Comparison of ENCODE assay signal across 11 cellular contexts in genomic region chr4:113469023-113469390, GRCh38.
DNase-seq lines count a peak whose midpoint lies in the region; ATAC-seq, FAIRE-seq and TF ChIP-seq lines count a peak whose summit lies in the region.
"Had no signal": no experiment of that assay in that cellular context is flagged by ENCODE, and none has a peak within 500 bp of the region (broad histone marks: within the 10 kb centered on the region; RNA-seq: fewer than 3 reads in every experiment).

No MANE protein-coding gene starts in this region.

- H3K36me3 Mint-ChIP-seq in CD4-positive, CD25-positive, alpha-beta regulatory T cell = peaks cover 28% of the 10 kb centered on the region

- H3K4me1 Mint-ChIP-seq in CD4-positive, CD25-positive, alpha-beta regulatory T cell = peaks cover 3 to 43% (median 18%) of the 10 kb centered on the region in 4 donors

- no peaks in the 10 kb centered on the region for H3K9me3 ChIP-seq in CD4-positive, CD25-positive, alpha-beta regulatory T cell (ENCODE audit: control insufficient read depth in 2 of 2, low read length in 2 of 2)
- H3K9me3 ChIP-seq in SJSA1 (replicated peaks) (no peaks in the 10 kb centered on the region), psoas muscle (no peaks in the 10 kb centered on the region)

- no peaks in the 10 kb centered on the region for H3K27me3 ChIP-seq in CD4-positive, CD25-positive, alpha-beta regulatory T cell (ENCODE audit: control insufficient read depth, insufficient read depth, low read length)
- no peaks in the 10 kb centered on the region for H3K27me3 ChIP-seq in SJSA1 (replicated peaks)
- no peaks in the 10 kb centered on the region for H3K27me3 ChIP-seq in psoas muscle (ENCODE audit: insufficient read depth in 3 of 3, low read length in 2 of 3)

- 96 to 100% (median 97%) methylated on average over 1 of the region's 1 CpG for WGBS in psoas muscle, 3 donors

- peak overlapping the region in 2 of 3 donors; percentile 6 to 19 for H3K27ac Mint-ChIP-seq in CD4-positive, CD25-positive, alpha-beta regulatory T cell

- no peak for TF ChIP-seq CTCF in fibroblast of mammary gland (conservative IDR thresholded peaks at IDR 0.05; ENCODE audit: control insufficient read depth, insufficient read depth, low read depth, low read length)
- TF ChIP-seq CTCF in psoas muscle (IDR thresholded peaks at IDR 0.05) = no peak

- H3K4me3 ChIP-seq in CD4-positive, CD25-positive, alpha-beta regulatory T cell (ENCODE audit: low read depth, low read length) = no peak overlapping the region
- H3K4me3 ChIP-seq in SJSA1 (no peak overlapping the region), fibroblast of mammary gland (ENCODE audit: control insufficient read depth, low read depth, low read length) (no peak overlapping the region), psoas muscle (no peak overlapping the region)

- peaks cover 0 to 8% (median 0%) of the 10 kb centered on the region in 7 donors for H3K9me3 Mint-ChIP-seq in CD4-positive, CD25-positive, alpha-beta regulatory T cell
- H3K9me3 Mint-ChIP-seq: naive thymus-derived CD4-positive, alpha-beta T cell had no signal

- no peak overlapping the region for H3K4me3 Mint-ChIP-seq in CD4-positive, CD25-positive, alpha-beta regulatory T cell
- H3K4me3 Mint-ChIP-seq: naive thymus-derived CD4-positive, alpha-beta T cell had no signal

- H3K27ac ChIP-seq in CD4-positive, CD25-positive, alpha-beta regulatory T cell (ENCODE audit: insufficient read depth, low read length, poor library complexity, severe bottlenecking) = no peak overlapping the region
- H3K27ac ChIP-seq in SJSA1 = peak overlapping the region; percentile 95
- peak overlapping the region; percentile 87 for H3K27ac ChIP-seq in psoas muscle
- H3K27ac ChIP-seq: C4-2B had no signal

- peaks cover 17% of the 10 kb centered on the region for H3K36me3 ChIP-seq in CD4-positive, CD25-positive, alpha-beta regulatory T cell (ENCODE audit: control insufficient read depth, insufficient read depth, low read length)
- H3K36me3 ChIP-seq in SJSA1 = peaks cover 6% of the 10 kb centered on the region
- peaks cover 3 to 17% of the 10 kb centered on the region in 2 donors for H3K36me3 ChIP-seq in psoas muscle (ENCODE audit: insufficient read depth in 1 of 2, low read depth in 1 of 2)

- FAIRE-seq in frontal cortex (lab: Jason Lieb, UNC) = no peak

- intact Hi-C loops in psoas muscle (cut with DNase I) = no loop called here

- no peaks in the 10 kb centered on the region for H3K4me1 ChIP-seq in CD4-positive, CD25-positive, alpha-beta regulatory T cell (ENCODE audit: control insufficient read depth, insufficient read depth, low read length, poor library complexity, severe bottlenecking)
- H3K4me1 ChIP-seq in SJSA1 (replicated peaks) (peaks cover 28% of the 10 kb centered on the region), psoas muscle (peaks cover 70% of the 10 kb centered on the region)

- no peak for DNase-seq in CD4-positive, CD25-positive, alpha-beta regulatory T cell
- DNase-seq in SJSA1 (ENCODE audit: low read depth in 1 of 2, low spot score in 2 of 2) (peak in 1 of 2 experiments; percentile 30), fibroblast of mammary gland (ENCODE audit: low read depth) (peak; percentile 16), psoas muscle (no peak), kidney glomerular epithelial cell (lab: John Stamatoyannopoulos, UW) (no peak), globus pallidus (ENCODE audit: low spot score) (no peak), frontal cortex (ENCODE audit: low spot score in 2 of 2) (no peak)
- DNase-seq: NCI-H2227 treated with DMSO at 0.1 percent for 48 hours had no signal

- H3K27me3 Mint-ChIP-seq in CD4-positive, CD25-positive, alpha-beta regulatory T cell = no peaks in the 10 kb centered on the region
- H3K27me3 Mint-ChIP-seq: naive thymus-derived CD4-positive, alpha-beta T cell had no signal

- no peak for ATAC-seq in CD4-positive, CD25-positive, alpha-beta regulatory T cell (ENCODE audit: low read depth in 2 of 2)
- ATAC-seq in psoas muscle (no peak), HG03139 (IDR thresholded peaks at IDR 0.05; ENCODE audit: unreplicated experiment) (no peak)
